16 cellular contexts compared by ENCODE assay signal in the genomic region with DNA sequence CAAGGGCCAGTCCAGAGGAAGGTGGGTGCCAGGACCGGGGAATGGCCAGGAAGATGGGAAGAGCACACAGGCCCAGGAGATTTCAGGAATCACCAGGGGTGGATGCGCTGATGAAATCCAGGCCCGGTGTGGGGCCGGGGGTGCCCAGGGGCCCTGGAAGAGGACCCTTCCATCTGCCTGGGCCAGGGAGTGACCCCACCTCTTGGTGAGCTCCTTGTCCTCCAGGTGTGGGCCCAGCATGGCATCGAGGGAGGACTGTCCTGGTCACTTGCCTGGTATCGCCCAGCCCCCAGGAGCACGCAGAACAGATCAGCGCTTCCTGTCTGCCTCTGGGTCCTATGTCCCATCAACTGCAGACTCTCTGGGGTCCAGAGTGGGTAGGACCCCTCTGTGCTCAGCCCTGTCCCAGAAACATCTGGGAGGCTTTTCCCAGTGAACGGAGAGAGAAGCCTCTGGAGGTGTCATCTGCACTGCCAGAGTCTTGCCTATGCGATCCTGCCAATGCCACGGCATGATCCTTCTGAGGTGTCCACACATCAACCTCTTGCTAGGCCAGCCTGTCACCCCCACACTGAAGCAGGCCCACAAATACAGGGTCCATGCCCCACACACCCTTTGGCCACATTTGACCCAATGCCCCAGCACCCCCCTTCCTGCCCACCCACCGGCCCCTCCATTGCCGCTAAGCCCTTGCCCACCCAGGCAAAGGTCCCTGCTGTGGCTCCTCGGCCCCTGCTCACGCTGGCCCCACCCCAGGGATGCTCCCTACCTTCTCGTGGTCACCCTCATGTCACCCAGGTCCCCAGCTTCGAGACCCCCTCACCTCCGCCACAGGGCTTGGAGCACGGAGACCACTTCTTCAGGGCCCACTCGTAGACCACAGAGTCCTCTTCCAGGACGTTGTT.
"Had no signal": no experiment of that assay in that cellular context is flagged by ENCODE, and none has a peak within 500 bp of the region (broad histone marks: within the 10 kb centered on the region; RNA-seq: fewer than 3 reads in every experiment).

No MANE protein-coding gene starts in this region.

- H3K27ac ChIP-seq: ascending aorta, left ventricle myocardium inferior, parathyroid adenoma, sigmoid colon, SK-N-MC, thyroid gland, uterus had no signal

- H3K9ac ChIP-seq: parathyroid adenoma had no signal

- ATAC-seq: activated T-helper 17 cell treated with anti-CD3 and anti-CD28 coated beads, Interleukin-2, amount 50 U/mL, for 72 hours; naive thymus-derived CD4-positive, alpha-beta T cell had no signal

- DNase-seq: activated CD4-positive, alpha-beta T cell treated with anti-CD3 and anti-CD28 coated beads, Interleukin-2, amount 10 ng/mL, durations not matched to agents 7 days and 5 days; activated CD4-positive, CD25-positive, alpha-beta regulatory T cell; cortex of kidney; hypothalamus; left ventricle myocardium inferior; sigmoid colon; stimulated activated naive CD4-positive, alpha-beta T cell; thyroid gland; uterus had no signal

- H3K27me3 Mint-ChIP-seq: activated CD4-positive, alpha-beta T cell treated with anti-CD3 and anti-CD28 coated beads, Interleukin-2, amount 10 ng/mL, durations not matched to agents 7 days and 5 days; activated naive CD4-positive, alpha-beta T cell treated with anti-CD3 and anti-CD28 coated beads, Interleukin-2, amount 50 U/mL, for 24 hours; activated T-helper 17 cell treated with anti-CD3 and anti-CD28 coated beads, Interleukin-2, amount 50 U/mL, for 72 hours had no signal

- H3K4me3 Mint-ChIP-seq: activated CD4-positive, alpha-beta T cell treated with anti-CD3 and anti-CD28 coated beads, Interleukin-2, amount 10 ng/mL, durations not matched to agents 7 days and 5 days; activated naive CD4-positive, alpha-beta T cell treated with anti-CD3 and anti-CD28 coated beads, Interleukin-2, amount 50 U/mL, for 24 hours; activated T-helper 17 cell treated with anti-CD3 and anti-CD28 coated beads, Interleukin-2, amount 50 U/mL, for 72 hours; memory B cell; naive thymus-derived CD4-positive, alpha-beta T cell had no signal

- H3K36me3 Mint-ChIP-seq: activated naive CD4-positive, alpha-beta T cell treated with anti-CD3 and anti-CD28 coated beads, Interleukin-2, amount 50 U/mL, for 24 hours; memory B cell; naive thymus-derived CD4-positive, alpha-beta T cell had no signal

- H3K36me3 ChIP-seq: left ventricle myocardium inferior, thyroid gland, uterus had no signal

- H2AFZ ChIP-seq: parathyroid adenoma had no signal

- H3K27ac Mint-ChIP-seq: activated CD4-positive, alpha-beta T cell treated with anti-CD3 and anti-CD28 coated beads, Interleukin-2, amount 10 ng/mL, durations not matched to agents 7 days and 5 days; activated naive CD4-positive, alpha-beta T cell treated with anti-CD3 and anti-CD28 coated beads, Interleukin-2, amount 50 U/mL, for 24 hours; activated T-helper 17 cell treated with anti-CD3 and anti-CD28 coated beads, Interleukin-2, amount 50 U/mL, for 72 hours; memory B cell; naive thymus-derived CD4-positive, alpha-beta T cell had no signal

- H3K9me3 Mint-ChIP-seq: activated CD4-positive, alpha-beta T cell treated with anti-CD3 and anti-CD28 coated beads, Interleukin-2, amount 10 ng/mL, durations not matched to agents 7 days and 5 days; activated naive CD4-positive, alpha-beta T cell treated with anti-CD3 and anti-CD28 coated beads, Interleukin-2, amount 50 U/mL, for 24 hours; activated T-helper 17 cell treated with anti-CD3 and anti-CD28 coated beads, Interleukin-2, amount 50 U/mL, for 72 hours; memory B cell had no signal

- H3K4me3 ChIP-seq: ascending aorta, left ventricle myocardium inferior, sigmoid colon, SK-N-MC, thyroid gland, uterus had no signal

- H3K4me1 ChIP-seq: ascending aorta, left ventricle myocardium inferior, parathyroid adenoma, sigmoid colon, thyroid gland, uterus had no signal

- H3K79me2 ChIP-seq: parathyroid adenoma had no signal

- H3K9me3 ChIP-seq: ascending aorta, left ventricle myocardium inferior, sigmoid colon, thyroid gland, uterus had no signal

- H3K4me1 Mint-ChIP-seq: activated CD4-positive, alpha-beta T cell treated with anti-CD3 and anti-CD28 coated beads, Interleukin-2, amount 10 ng/mL, durations not matched to agents 7 days and 5 days; activated naive CD4-positive, alpha-beta T cell treated with anti-CD3 and anti-CD28 coated beads, Interleukin-2, amount 50 U/mL, for 24 hours; activated T-helper 17 cell treated with anti-CD3 and anti-CD28 coated beads, Interleukin-2, amount 50 U/mL, for 72 hours; memory B cell; naive thymus-derived CD4-positive, alpha-beta T cell had no signal

- H3K27me3 ChIP-seq: ascending aorta, sigmoid colon, thyroid gland, uterus had no signal
